11 cellular contexts compared by ENCODE assay signal in the genomic region with DNA sequence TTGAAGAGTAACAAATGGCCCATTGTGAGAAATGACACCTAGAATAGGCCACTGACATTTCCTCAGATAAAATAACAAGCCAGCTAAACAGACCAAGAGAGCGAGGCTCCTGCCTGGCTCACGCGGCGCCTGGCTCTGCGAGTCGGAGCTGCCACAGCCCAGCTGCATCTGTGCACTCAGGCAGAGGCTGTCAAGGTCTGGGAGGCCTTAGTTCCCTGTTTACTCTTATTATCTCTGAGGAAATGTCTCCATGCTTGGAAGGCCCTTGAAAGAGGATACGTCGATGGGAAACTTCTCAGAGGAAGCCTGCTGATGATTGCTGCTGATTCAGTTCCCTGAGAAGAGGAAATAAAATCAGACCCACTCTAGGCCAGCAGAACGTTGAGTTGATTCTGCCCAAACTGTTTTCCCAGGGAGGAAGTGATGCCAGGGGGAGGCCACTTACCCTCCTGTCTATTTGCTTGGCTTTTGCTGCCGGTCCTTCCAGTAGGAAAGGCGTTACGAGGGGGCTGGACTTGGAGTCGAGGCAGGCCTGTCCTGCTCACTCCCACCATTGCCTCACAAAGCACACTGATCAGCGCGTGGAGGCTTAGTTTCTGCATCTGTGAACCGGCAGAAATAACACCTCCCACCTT.
DNase-seq lines count a peak whose midpoint lies in the region; ATAC-seq and TF ChIP-seq lines count a peak whose summit lies in the region.
"Had no signal": no experiment of that assay in that cellular context is flagged by ENCODE, and none has a peak within 500 bp of the region (broad histone marks: within the 10 kb centered on the region; RNA-seq: fewer than 3 reads in every experiment).

No MANE protein-coding gene starts in this region.

- H3K9me2 ChIP-seq in SK-N-SH = no peaks in the 10 kb centered on the region

- H3T11ph ChIP-seq in H9 (ENCODE audit: low read length) = no peak overlapping the region

- H3K4me1 Mint-ChIP-seq in H9 = peaks cover 20 to 26% of the 10 kb centered on the region in 2 experiments

- TF ChIP-seq CTCF in SK-N-SH (IDR thresholded peaks at IDR 0.05) (no peak), fibroblast of villous mesenchyme (IDR thresholded peaks at IDR 0.05; ENCODE audit: insufficient read depth, low read depth, low read length) (no peak), upper lobe of left lung (IDR thresholded peaks at IDR 0.05) (no peak), H9 (conservative IDR thresholded peaks at IDR 0.05) (no peak)

- H3K18ac ChIP-seq in H9 (ENCODE audit: insufficient read length, low read depth, low read length) = no peak overlapping the region

- H3K9me3 ChIP-seq in SK-N-SH (no peaks in the 10 kb centered on the region), upper lobe of left lung (no peaks in the 10 kb centered on the region), H9 (ENCODE audit: control insufficient read depth, low read depth, low read length) (no peaks in the 10 kb centered on the region)
- H3K9me3 ChIP-seq: colonic mucosa, neutrophil had no signal

- no peak overlapping the region for H3K23ac ChIP-seq in H9 (ENCODE audit: insufficient read length, low read depth, low read length)

- H3K36me3 Mint-ChIP-seq in H9 (ENCODE audit: insufficient read depth in 1 of 3, low read depth in 3 of 3) = peaks cover 0 to 4% (median 3%) of the 10 kb centered on the region in 3 experiments; a peak in 1 of 7 replicates

- 95% methylated on average over 16 of the region's 16 CpGs for WGBS in SK-N-SH (ENCODE audit: low lambda C conversion rate)
- 41 to 61% methylated on average over 16 of the region's 16 CpGs for WGBS in upper lobe of left lung, 2 donors
- WGBS in H9 (ENCODE audit: extremely low coverage, insufficient read length, low lambda C conversion rate) = no CpG with 5 or more reads among the region's 16 CpGs

- H3K56ac ChIP-seq in H9 (ENCODE audit: insufficient read length, low read depth, low read length) = no peak overlapping the region

- no peaks in the 10 kb centered on the region for H3F3A ChIP-seq in SK-N-SH (replicated peaks; ENCODE audit: insufficient read depth)

- CTCF ChIA-PET in SK-N-SH (lab: Yijun Ruan, JAX) = interaction anchor here (0.9 kb wide), 1 partner anchor 9 kb away, joined by 3 read pairs; no protein-coding TSS in a partner anchor

- H4K5ac ChIP-seq in H9 (ENCODE audit: insufficient read length, low read depth, low read length) = no peak overlapping the region

- POLR2A ChIA-PET in SK-N-SH (lab: Yijun Ruan, JAX) = no interaction called here

- DNase-seq in SK-N-SH (peak; percentile 68), fibroblast of villous mesenchyme (ENCODE audit: low read depth) (peak; percentile 74), midbrain (lab: John Stamatoyannopoulos, UW) (peak; percentile 20), upper lobe of left lung (peak in 1 of 2 donors; percentile 78), H9 (no peak), NCI-H82 treated with DMSO at 0.1 percent for 48 hours (lab: John Stamatoyannopoulos, UW; ENCODE audit: unreplicated experiment) (no peak)
- DNase-seq: colonic mucosa, NCI-H1694 had no signal

- no peak overlapping the region for H3K4me3 Mint-ChIP-seq in H9

- H3K14ac ChIP-seq in H9 (ENCODE audit: insufficient read depth, low read length) = no peak overlapping the region; the same call in 1 of the 2 replicates

- no peaks in the 10 kb centered on the region for H3K23me2 ChIP-seq in H9 (ENCODE audit: insufficient read length, low read depth, low read length, poor library complexity, severe bottlenecking)

- H4K20me1 ChIP-seq in SK-N-SH (ENCODE audit: insufficient read depth) (no peaks in the 10 kb centered on the region), H9 (ENCODE audit: control insufficient read depth, insufficient read depth, insufficient read length) (no peaks in the 10 kb centered on the region)

- peaks cover 0 to 3% of the 10 kb centered on the region in 2 experiments for H3K36me3 ChIP-seq in SK-N-SH (replicated peaks in 1 of 2; ENCODE audit: control insufficient read depth in 1 of 2, insufficient read depth in 2 of 2, low read length in 1 of 2)
- H3K36me3 ChIP-seq in upper lobe of left lung = peaks cover 0 to 15% (median 7%) of the 10 kb centered on the region in 4 donors
- H3K36me3 ChIP-seq: colonic mucosa had no signal

- TF ChIP-seq POLR2A in upper lobe of left lung (IDR thresholded peaks at IDR 0.05) = no peak

- H2BK12ac ChIP-seq in H9 (ENCODE audit: insufficient read length, low read depth, low read length) = no peak overlapping the region

- no peak overlapping the region for H2BK15ac ChIP-seq in H9 (ENCODE audit: low read depth, low read length)

- no peak overlapping the region for H3K4ac ChIP-seq in H9 (ENCODE audit: low read depth, low read length)

- TF ChIP-seq RAD21 in SK-N-SH (IDR thresholded peaks at IDR 0.05; ENCODE audit: low read length) = no peak

- H3K27me3 Mint-ChIP-seq in H9 (ENCODE audit: low read depth) = no peaks in the 10 kb centered on the region

- no peaks in the 10 kb centered on the region for H3K79me1 ChIP-seq in H9 (ENCODE audit: insufficient read depth, low read depth, low read length, poor library complexity, severe bottlenecking)

- no peak overlapping the region for H2BK5ac ChIP-seq in H9 (ENCODE audit: insufficient read length, low read length)

- peaks cover 0 to 33% of the 10 kb centered on the region in 2 experiments; a peak in 2 of 4 replicates for H3K4me1 ChIP-seq in SK-N-SH (ENCODE audit: control insufficient read depth in 1 of 2, insufficient read depth in 2 of 2, low read depth in 1 of 2, low read length in 1 of 2)
- H3K4me1 ChIP-seq in upper lobe of left lung = peaks cover 10 to 37% (median 18%) of the 10 kb centered on the region in 4 donors
- no peaks in the 10 kb centered on the region; the same call in 1 of the 2 replicates for H3K4me1 ChIP-seq in H9 (ENCODE audit: insufficient read depth, low read length)
- H3K4me1 ChIP-seq: colonic mucosa had no signal

- ATAC-seq in SK-N-SH treated with all-trans-retinoic acid at 6 μM for 48 hours = no peak
- ATAC-seq in upper lobe of left lung (ENCODE audit: low FRiP score in 2 of 2) = peak; percentile 54 to 68
- ATAC-seq in GM21619 (IDR thresholded peaks at IDR 0.05; ENCODE audit: unreplicated experiment) = no peak

- peak overlapping the region in 1 of 3 experiments; percentile 28; a peak in 1 of 7 replicates for H3K27ac Mint-ChIP-seq in H9

- no peak overlapping the region for H3K9ac ChIP-seq in SK-N-SH
- no peak overlapping the region for H3K9ac ChIP-seq in H9 (ENCODE audit: extremely low read depth, insufficient read length, low read length)

- H3K79me2 ChIP-seq in SK-N-SH (ENCODE audit: insufficient read depth) (no peaks in the 10 kb centered on the region), H9 (ENCODE audit: insufficient read depth, low read length) (no peaks in the 10 kb centered on the region; the same call in 1 of the 2 replicates)

- H2AFZ ChIP-seq in SK-N-SH (ENCODE audit: low read depth) (no peak overlapping the region), H9 (ENCODE audit: low read length) (no peak overlapping the region)

- TF ChIP-seq EP300 in SK-N-SH (IDR thresholded peaks at IDR 0.05; ENCODE audit: borderline replicate concordance in 1 of 2, low read depth in 1 of 2, low read length in 1 of 2) (no peak), upper lobe of left lung (IDR thresholded peaks at IDR 0.05) (no peak)

- no peaks in the 10 kb centered on the region for H3K27me3 ChIP-seq in SK-N-SH (ENCODE audit: insufficient read depth)
- no peaks in the 10 kb centered on the region for H3K27me3 ChIP-seq in upper lobe of left lung
- H3K27me3 ChIP-seq in H9 (ENCODE audit: insufficient read depth, low read length) = no peaks in the 10 kb centered on the region
- H3K27me3 ChIP-seq: colonic mucosa, neutrophil had no signal

- H2BK20ac ChIP-seq in H9 (ENCODE audit: low read depth, low read length, poor library complexity, severe bottlenecking) = no peak overlapping the region

- H4K8ac ChIP-seq in H9 (replicated peaks; ENCODE audit: insufficient read length, low read depth, low read length) = no peak overlapping the region

- H3K9me3 Mint-ChIP-seq in H9 = no peaks in the 10 kb centered on the region

- H3K4me2 ChIP-seq in SK-N-SH (no peak overlapping the region), H9 (ENCODE audit: insufficient read depth, insufficient read length, low read length) (no peak overlapping the region)

- no peak overlapping the region for H2AK5ac ChIP-seq in H9 (ENCODE audit: insufficient read length, low read length)

- H2BK120ac ChIP-seq in H9 (ENCODE audit: low read depth, low read length, poor library complexity, severe bottlenecking) = no peak overlapping the region

- H4K91ac ChIP-seq in H9 (ENCODE audit: insufficient read length, low read depth, low read length) = no peak overlapping the region

- peak overlapping the region in 1 of 2 experiments; percentile 4; a peak in 1 of 4 replicates for H3K27ac ChIP-seq in SK-N-SH (ENCODE audit: low read depth in 2 of 2, low read length in 1 of 2)
- H3K27ac ChIP-seq in upper lobe of left lung = peak overlapping the region; percentile 60 to 88 (median 70)
- H3K27ac ChIP-seq in H9 (ENCODE audit: insufficient read length, low read depth, low read length) = no peak overlapping the region
- H3K27ac ChIP-seq: colonic mucosa, neutrophil had no signal

- no peak overlapping the region for H3K4me3 ChIP-seq in SK-N-SH (ENCODE audit: low read depth in 2 of 2, low read length in 1 of 2)
- no peak overlapping the region for H3K4me3 ChIP-seq in fibroblast of villous mesenchyme (ENCODE audit: low read depth, low read length)
- no peak overlapping the region for H3K4me3 ChIP-seq in upper lobe of left lung
- H3K4me3 ChIP-seq: colonic mucosa had no signal

TF ChIP-seq in SK-N-SH, 30 proteins besides CTCF, POLR2A, EP300 and RAD21 (continues in another document):
- TF ChIP-seq, protein P1, sequence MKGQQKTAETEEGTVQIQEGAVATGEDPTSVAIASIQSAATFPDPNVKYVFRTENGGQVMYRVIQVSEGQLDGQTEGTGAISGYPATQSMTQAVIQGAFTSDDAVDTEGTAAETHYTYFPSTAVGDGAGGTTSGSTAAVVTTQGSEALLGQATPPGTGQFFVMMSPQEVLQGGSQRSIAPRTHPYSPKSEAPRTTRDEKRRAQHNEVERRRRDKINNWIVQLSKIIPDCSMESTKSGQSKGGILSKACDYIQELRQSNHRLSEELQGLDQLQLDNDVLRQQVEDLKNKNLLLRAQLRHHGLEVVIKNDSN (IDR thresholded peaks at IDR 0.05; ENCODE audit: borderline replicate concordance, low read depth) = no peak
- TF ChIP-seq TAF1 (IDR thresholded peaks at IDR 0.05; ENCODE audit: borderline replicate concordance, low read depth, low read length) = no peak
- TF ChIP-seq RFX5 (IDR thresholded peaks at IDR 0.05; ENCODE audit: low read length) = no peak

TF ChIP-seq in SK-N-SH treated with all-trans-retinoic acid at 6 μM for 48 hours, 23 proteins besides CTCF, POLR2A, EP300 and RAD21:
- no peak for TF ChIP-seq RARB (CRISPR knock-in tag; IDR thresholded peaks at IDR 0.05)
- no peak for TF ChIP-seq TOX (CRISPR knock-in tag; IDR thresholded peaks at IDR 0.05; ENCODE audit: borderline replicate concordance)
- no peak for TF ChIP-seq CSDC2 (CRISPR knock-in tag; IDR thresholded peaks at IDR 0.05)
- TF ChIP-seq ZFP30 (CRISPR knock-in tag; IDR thresholded peaks at IDR 0.05) = no peak
- no peak for TF ChIP-seq TCF4 (CRISPR knock-in tag; IDR thresholded peaks at IDR 0.05; ENCODE audit: borderline replicate concordance)
- no peak for TF ChIP-seq ESRRG (CRISPR knock-in tag; IDR thresholded peaks at IDR 0.05)
- no peak for TF ChIP-seq ZFP3 (CRISPR knock-in tag; IDR thresholded peaks at IDR 0.05)
- no peak for TF ChIP-seq ZNF70 (CRISPR knock-in tag; IDR thresholded peaks at IDR 0.05)
TF ChIP-seq in SK-N-SH treated with all-trans-retinoic acid at 6 μM for 48 hours: peak in this region for 0.

Comparison
In these comparisons a context has a peak if more than half of its experiments do, and no peak if none do; other contexts are left out.
1. DNase-seq: peak in SK-N-SH (single experiment), fibroblast of villous mesenchyme (single experiment) and midbrain (single experiment); none in H9 (single experiment) and NCI-H82 treated with DMSO at 0.1 percent for 48 hours (single experiment).
2. ATAC-seq: peak in upper lobe of left lung (2 of 2); none in SK-N-SH treated with all-trans-retinoic acid at 6 μM for 48 hours (single experiment) and GM21619 (single experiment).